Comparison of ENCODE assay signal across 9 cellular contexts in genomic region chr1:235127203-235127602, GRCh38. TPM values are rescaled to one million over a fixed set of nuclear protein-coding genes. Genes with fewer than 3 reads are reported as not detected.
DNase-seq lines count a peak whose midpoint lies in the region; FAIRE-seq and TF ChIP-seq lines count a peak whose summit lies in the region.
"Had no signal": no experiment of that assay in that cellular context is flagged by ENCODE, and none has a peak within 500 bp of the region (broad histone marks: within the 10 kb centered on the region; RNA-seq: fewer than 3 reads in every experiment).

No MANE protein-coding gene starts in this region.

- H3K4ac ChIP-seq in H1 (replicated peaks; ENCODE audit: insufficient read length, low read depth, low read length), result no peak overlapping the region

- H3K23ac ChIP-seq in H1 (ENCODE audit: insufficient read length), result no peak overlapping the region

- no peak overlapping the region for H3K14ac ChIP-seq in H1 (ENCODE audit: insufficient read length)

- FAIRE-seq in H1 (lab: Jason Lieb, UNC), result no peak

- peaks cover 0 to 47% (median 3%) of the 10 kb centered on the region in 3 donors for H3K36me3 Mint-ChIP-seq in CD8-positive, alpha-beta memory T cell
- peaks cover 18% of the 10 kb centered on the region for H3K36me3 Mint-ChIP-seq in neural progenitor cell

- H3K18ac ChIP-seq in H1 (ENCODE audit: extremely low read depth, low read length), result no peak overlapping the region

- no peaks in the 10 kb centered on the region for H3K27me3 Mint-ChIP-seq in CD8-positive, alpha-beta memory T cell
- H3K27me3 Mint-ChIP-seq in neural progenitor cell (ENCODE audit: insufficient read depth, low read depth), result peaks cover 2% of the 10 kb centered on the region

- H2BK20ac ChIP-seq in H1 (ENCODE audit: low read length), result no peak overlapping the region

- peaks cover 55% of the 10 kb centered on the region for H3K4me1 ChIP-seq in CD8-positive, alpha-beta memory T cell (ENCODE audit: insufficient read depth, low read length)
- H3K4me1 ChIP-seq in H1 (replicated peaks in 1 of 4; ENCODE audit: control insufficient read depth in 3 of 4, insufficient read depth in 4 of 4, low read length in 3 of 4) (peaks cover 0 to 6% (median 3%) of the 10 kb centered on the region in 4 experiments; a peak in 5 of 7 replicates), neural progenitor cell (peaks cover 14% of the 10 kb centered on the region)

- no peak overlapping the region for H4K8ac ChIP-seq in H1 (ENCODE audit: extremely low read depth, insufficient read depth, low read length)

- POLR2A ChIA-PET in CD8-positive, alpha-beta memory T cell (lab: Charles Lee), result interaction anchor here (0.5 to 2.0 kb wide), 3 partner anchors 8 to 43 kb away, joined by 3 to 12 read pairs (median 3); partner anchors contain the start of gene RBM34
- POLR2A ChIA-PET in H1 (lab: Charles Lee; ENCODE audit: partially characterized antibody), result interaction anchor here (0.7 to 7.1 kb wide), 9 partner anchors 9 to 74 kb away, joined by 3 to 83 read pairs (median 6); partner anchors contain the start of gene RBM34

- no peak overlapping the region for H2BK15ac ChIP-seq in H1 (ENCODE audit: low read length)

- H3K4me3 ChIP-seq in CD8-positive, alpha-beta memory T cell (ENCODE audit: low read length), result peak overlapping the region; percentile 98
- peak overlapping the region; percentile 81 to 96 (median 90) for H3K4me3 ChIP-seq in H1 (ENCODE audit: extremely low read depth in 1 of 4, insufficient read depth in 2 of 4, low read depth in 3 of 4, low read length in 4 of 4)
- peak overlapping the region; percentile 92 for H3K4me3 ChIP-seq in neural progenitor cell

- no peak overlapping the region for H3K56ac ChIP-seq in H1 (replicated peaks; ENCODE audit: insufficient read length, low read depth, low read length)

- H3K27me3 ChIP-seq in CD8-positive, alpha-beta memory T cell (ENCODE audit: insufficient read depth, low read length, poor library complexity, severe bottlenecking), result no peaks in the 10 kb centered on the region
- no peaks in the 10 kb centered on the region for H3K27me3 ChIP-seq in H1 (replicated peaks in 1 of 4; ENCODE audit: control insufficient read depth in 3 of 4, extremely low read depth in 1 of 4, insufficient read depth in 3 of 4, low read length in 3 of 4)
- no peaks in the 10 kb centered on the region for H3K27me3 ChIP-seq in neural progenitor cell

- H3K23me2 ChIP-seq in H1 (ENCODE audit: low read depth, low read length), result peaks cover 6% of the 10 kb centered on the region; the same call in 1 of the 2 replicates

- peaks cover 31% of the 10 kb centered on the region for H3F3A ChIP-seq in neural progenitor cell (ENCODE audit: low read depth)

- no peak for TF ChIP-seq CTCF in H1 (IDR thresholded peaks at IDR 0.05; ENCODE audit: control extremely low read depth in 1 of 3, insufficient read depth in 1 of 3, low read depth in 1 of 3, low read length in 3 of 3)
- TF ChIP-seq CTCF in neural progenitor cell (IDR thresholded peaks at IDR 0.05), result no peak

- WGBS in H1 (ENCODE audit: extremely low coverage in 1 of 2, insufficient coverage in 1 of 2, insufficient read length in 1 of 2, insufficient replicate concordance in 2 of 2, low coverage in 1 of 2, low lambda C conversion rate in 2 of 2, missing lambda C conversion rate in 1 of 2), 2 experiments, result 55% methylated on average over 4 of the region's 4 CpGs; no CpG with 5 or more reads in 1 of the 2 experiments

- 0 out of 3 replicates have a peak, but pooled peaks of 1 of the 2 experiments have one; percentile 33 for TF ChIP-seq POLR2A in H1 (IDR thresholded peaks at IDR 0.05; ENCODE audit: control extremely low read depth in 1 of 2, low read depth in 2 of 2, low read length in 2 of 2)

- no peak overlapping the region for H4K91ac ChIP-seq in H1 (replicated peaks; ENCODE audit: insufficient read length, low read length)

- H3K9ac ChIP-seq in H1 (replicated peaks in 1 of 4; ENCODE audit: extremely low read depth in 1 of 4, low read depth in 3 of 4, low read length in 3 of 4), result peak overlapping the region; percentile 3 to 98 (median 76); a peak in 6 of 7 replicates
- peak overlapping the region; percentile 92 for H3K9ac ChIP-seq in neural progenitor cell

- H3K4me2 ChIP-seq in H1 (ENCODE audit: insufficient read depth in 1 of 2, low read depth in 2 of 2, low read length in 2 of 2), result peak overlapping the region; percentile 77
- peak overlapping the region; percentile 92 for H3K4me2 ChIP-seq in neural progenitor cell

- no peak overlapping the region for H2AFZ ChIP-seq in H1 (ENCODE audit: low read length)
- H2AFZ ChIP-seq in neural progenitor cell (replicated peaks), result no peak overlapping the region

- peaks cover 46 to 65% of the 10 kb centered on the region in 2 experiments for H3K79me2 ChIP-seq in H1 (ENCODE audit: control insufficient read depth in 1 of 2, insufficient read depth in 2 of 2, low read length in 2 of 2)
- H3K79me2 ChIP-seq in neural progenitor cell (ENCODE audit: low read depth), result peaks cover 65% of the 10 kb centered on the region

- peak overlapping the region; percentile 93 to 99 (median 97) for H3K4me3 Mint-ChIP-seq in CD8-positive, alpha-beta memory T cell
- peak overlapping the region; percentile 99 for H3K4me3 Mint-ChIP-seq in neural progenitor cell

- H3K36me3 ChIP-seq in CD8-positive, alpha-beta memory T cell (ENCODE audit: insufficient read depth, low read length), result no peaks in the 10 kb centered on the region
- H3K36me3 ChIP-seq in H1 (ENCODE audit: control insufficient read depth in 2 of 4, insufficient read depth in 4 of 4, low read length in 3 of 4), result peaks cover 2 to 34% (median 8%) of the 10 kb centered on the region in 4 experiments; a peak in 6 of 8 replicates
- peaks cover 4% of the 10 kb centered on the region for H3K36me3 ChIP-seq in neural progenitor cell

- TF ChIP-seq EP300 in H1 (IDR thresholded peaks at IDR 0.05; ENCODE audit: borderline replicate concordance in 1 of 2, low read depth in 2 of 2, low read length in 2 of 2), result no peak

- H2AK5ac ChIP-seq in H1 (ENCODE audit: low read depth, low read length), result no peak overlapping the region

- no peaks in the 10 kb centered on the region for H3K79me1 ChIP-seq in H1 (ENCODE audit: low read depth, low read length)

- H4K20me1 ChIP-seq in H1 (replicated peaks in 1 of 2; ENCODE audit: control insufficient read depth in 1 of 2, insufficient read depth in 2 of 2, low read length in 2 of 2) (peaks cover 19 to 29% of the 10 kb centered on the region in 2 experiments), neural progenitor cell (ENCODE audit: low read depth) (peaks cover 63% of the 10 kb centered on the region)

- no peak for DNase-seq in CD8-positive, alpha-beta memory T cell
- peak; percentile 45 for DNase-seq in NCI-H69 (lab: John Stamatoyannopoulos, UW)
- no peak for DNase-seq in H1 (ENCODE audit: low read depth in 1 of 2, low spot score in 2 of 2)
- no peak for DNase-seq in neural progenitor cell (ENCODE audit: low spot score)
- no peak for DNase-seq in activated gamma-delta T cell (lab: John Stamatoyannopoulos, UW)
- no peak for DNase-seq in NCI-H128 (lab: John Stamatoyannopoulos, UW; ENCODE audit: unreplicated experiment)
- DNase-seq in SHP77 treated with DMSO at 0.1 percent for 48 hours (lab: John Stamatoyannopoulos, UW), result no peak
- DNase-seq in T-helper 9 cell, result no peak
- DNase-seq: stimulated activated naive CD4-positive, alpha-beta T cell treated with Interleukin-2 at 50 U/mL for 16 hours had no signal

- no peak overlapping the region for H4K5ac ChIP-seq in H1 (ENCODE audit: insufficient read length, low read depth, low read length)

- H3K9me3 ChIP-seq in CD8-positive, alpha-beta memory T cell (ENCODE audit: low read length), result no peaks in the 10 kb centered on the region
- H3K9me3 ChIP-seq in H1 (ENCODE audit: insufficient read depth in 2 of 2, low read depth in 1 of 2, low read length in 1 of 2) (no peaks in the 10 kb centered on the region), neural progenitor cell (ENCODE audit: low read depth) (no peaks in the 10 kb centered on the region)

- CTCF ChIA-PET in CD8-positive, alpha-beta memory T cell (lab: Charles Lee), result interaction anchor here (2.5 kb wide), 1 partner anchor 22 kb away, joined by 10 read pairs; no protein-coding TSS in a partner anchor
- CTCF ChIA-PET in H1 (lab: Charles Lee; ENCODE audit: partially characterized antibody), result interaction anchor here (2.0 kb wide), 1 partner anchor 11 kb away, joined by 8 read pairs; no protein-coding TSS in a partner anchor

- H3K27ac ChIP-seq in CD8-positive, alpha-beta memory T cell (ENCODE audit: low read depth, low read length), result peak overlapping the region; percentile 89
- H3K27ac ChIP-seq in H1 (ENCODE audit: low read depth, low read length), result no peak overlapping the region
- H3K27ac ChIP-seq in neural progenitor cell, result no peak overlapping the region

- no peak for TF ChIP-seq RAD21 in H1 (IDR thresholded peaks at IDR 0.05 in 1 of 2, conservative IDR thresholded peaks at IDR 0.05 in 1 of 2; ENCODE audit: low read depth in 2 of 2, low read length in 2 of 2)

- H2BK12ac ChIP-seq in H1 (ENCODE audit: low read depth, low read length), result no peak overlapping the region

- H3K27ac Mint-ChIP-seq in CD8-positive, alpha-beta memory T cell, result peak overlapping the region; percentile 94 to 99 (median 98)
- H3K27ac Mint-ChIP-seq in neural progenitor cell, result no peak overlapping the region

- no peak overlapping the region for H2BK5ac ChIP-seq in H1 (ENCODE audit: low read depth, low read length)

- H3K9me3 Mint-ChIP-seq in CD8-positive, alpha-beta memory T cell, result no peaks in the 10 kb centered on the region
- no peaks in the 10 kb centered on the region for H3K9me3 Mint-ChIP-seq in neural progenitor cell

- no peak overlapping the region for H2BK120ac ChIP-seq in H1 (replicated peaks; ENCODE audit: low read depth, low read length)

- peaks cover 51 to 63% (median 60%) of the 10 kb centered on the region in 3 donors for H3K4me1 Mint-ChIP-seq in CD8-positive, alpha-beta memory T cell
- H3K4me1 Mint-ChIP-seq in neural progenitor cell, result peaks cover 21% of the 10 kb centered on the region

RNA-seq across cellular contexts. Expression of gene TOMM20, which starts 1.4 kb away (rescaled TPM):
- 100 to 1,000 TPM; 108 to 115 TPM for total RNA-seq in CD8-positive, alpha-beta memory T cell
- polyA plus RNA-seq in CD8-positive, alpha-beta memory T cell, result 59.8 TPM
- total RNA-seq in H1 (2021; fragmentation: NEBNext Ultra II Directional; extraction: Animal tissue kit (Norgen Biotek cat#: 25700)), result 151 and 168 TPM in 2 replicates
- 47.7 and 71.4 TPM in 2 replicates for polyA plus RNA-seq in H1 (2011; rRNA removed)
- 86.5 TPM for polyA plus RNA-seq in H1 (2011; cell fraction: cytosol; rRNA removed)
- polyA plus RNA-seq in H1 (2011; cell fraction: nucleus; rRNA removed), result 36.5 TPM
- 133 to 185 TPM (median 146 TPM) in 4 replicates for polyA plus RNA-seq in H1 (2012, experiment 1 of 2)
- 19.4 TPM for polyA plus RNA-seq in H1 (2012, experiment 2 of 2)
- polyA plus RNA-seq in H1 (2013, experiment 1 of 2), result 134 TPM
- polyA plus RNA-seq in H1 (2013, experiment 2 of 2), result 156 TPM
- 74.6 and 94.4 TPM in 2 replicates for polyA minus RNA-seq in H1 (2011; rRNA and poly(A)+ RNA removed)
- polyA minus RNA-seq in H1 (2011; cell fraction: cytosol; rRNA and poly(A)+ RNA removed), result 67.5 TPM
- 68.5 TPM for polyA minus RNA-seq in H1 (2011; cell fraction: nucleus; rRNA and poly(A)+ RNA removed)
- total RNA-seq in neural progenitor cell (ENCODE audit: low replicate concordance), result 154 and 212 TPM in 2 replicates

RNA-seq across cellular contexts. Expression of gene RBM34, which starts 33.8 kb away (rescaled TPM):
- 100 to 1,000 TPM; 121 to 130 TPM for total RNA-seq in CD8-positive, alpha-beta memory T cell
- polyA plus RNA-seq in CD8-positive, alpha-beta memory T cell, result 78.6 TPM
- 108 and 115 TPM in 2 replicates for total RNA-seq in H1 (2021; fragmentation: NEBNext Ultra II Directional; extraction: Animal tissue kit (Norgen Biotek cat#: 25700))
- polyA plus RNA-seq in H1 (2011; rRNA removed), result 18.8 and 28.7 TPM in 2 replicates
- polyA plus RNA-seq in H1 (2011; cell fraction: cytosol; rRNA removed), result 40.1 TPM
- 32.7 TPM for polyA plus RNA-seq in H1 (2011; cell fraction: nucleus; rRNA removed)
- 81.3 to 91.7 TPM (median 87.4 TPM) in 4 replicates for polyA plus RNA-seq in H1 (2012, experiment 1 of 2)
- polyA plus RNA-seq in H1 (2012, experiment 2 of 2), result 9.3 TPM
- 116 TPM for polyA plus RNA-seq in H1 (2013, experiment 1 of 2)
- polyA plus RNA-seq in H1 (2013, experiment 2 of 2), result 113 TPM
- 18.1 and 20.1 TPM in 2 replicates for polyA minus RNA-seq in H1 (2011; rRNA and poly(A)+ RNA removed)
- polyA minus RNA-seq in H1 (2011; cell fraction: cytosol; rRNA and poly(A)+ RNA removed), result 14.1 TPM
- 32.1 TPM for polyA minus RNA-seq in H1 (2011; cell fraction: nucleus; rRNA and poly(A)+ RNA removed)
- 90.4 and 107 TPM in 2 replicates for total RNA-seq in neural progenitor cell (ENCODE audit: low replicate concordance)
